In genomic region chr17:76696763-76697701, GRCh38 we compare ENCODE assay signal across 1 cellular context.
TF ChIP-seq lines count a peak whose summit lies in the region.

No MANE protein-coding gene starts in this region.

TF ChIP-seq in GM12878, 131 proteins besides CTCF, POLR2A, EP300 and RAD21:
- TF ChIP-seq SREBF1 (IDR thresholded peaks at IDR 0.05; ENCODE audit: low read length) (no peak), CHD4 (IDR thresholded peaks at IDR 0.05) (no peak), IRF4 (IDR thresholded peaks at IDR 0.05; ENCODE audit: low read depth, low read length) (0 out of 2 replicates have a peak, but pooled peaks have one; percentile 18), IRF3 (IDR thresholded peaks at IDR 0.05) (no peak), E2F4 (IDR thresholded peaks at IDR 0.05; ENCODE audit: low read depth, low read length) (no peak), SIX5 (IDR thresholded peaks at IDR 0.05; ENCODE audit: low read depth, low read length, severe bottlenecking) (no peak), POU2F2 (IDR thresholded peaks at IDR 0.05; ENCODE audit: borderline replicate concordance, low read depth, low read length) (no peak), JUNB (IDR thresholded peaks at IDR 0.05) (peak; percentile 26; the same call in 1 of the 2 replicates), IKZF2 (IDR thresholded peaks at IDR 0.05) (peak; percentile 42 to 43; a peak in 2 of 4 replicates), HDAC2 (IDR thresholded peaks at IDR 0.05) (no peak), FOXK2 (IDR thresholded peaks at IDR 0.05) (no peak), EED (IDR thresholded peaks at IDR 0.05; ENCODE audit: low read depth) (peak; percentile 53), TCF12 (IDR thresholded peaks at IDR 0.05; ENCODE audit: low read depth, low read length) (peak; percentile 85; the same call in 1 of the 2 replicates), TCF3 (IDR thresholded peaks at IDR 0.05; ENCODE audit: borderline replicate concordance, insufficient read depth, low read depth, low read length) (0 out of 2 replicates have a peak, but pooled peaks have one; percentile 60), RUNX3 (IDR thresholded peaks at IDR 0.05; ENCODE audit: low read length) (0 out of 2 replicates have a peak, but pooled peaks have one; percentile 9), ZBED1 (IDR thresholded peaks at IDR 0.05; ENCODE audit: borderline replicate concordance) (no peak), IKZF1 (conservative IDR thresholded peaks at IDR 0.05) (0 out of 2 replicates have a peak, but pooled peaks have one; percentile 29), HCFC1 (IDR thresholded peaks at IDR 0.05; ENCODE audit: low read length) (no peak)
TF ChIP-seq in GM12878: peak in this region for 8.
